In the genomic region with DNA sequence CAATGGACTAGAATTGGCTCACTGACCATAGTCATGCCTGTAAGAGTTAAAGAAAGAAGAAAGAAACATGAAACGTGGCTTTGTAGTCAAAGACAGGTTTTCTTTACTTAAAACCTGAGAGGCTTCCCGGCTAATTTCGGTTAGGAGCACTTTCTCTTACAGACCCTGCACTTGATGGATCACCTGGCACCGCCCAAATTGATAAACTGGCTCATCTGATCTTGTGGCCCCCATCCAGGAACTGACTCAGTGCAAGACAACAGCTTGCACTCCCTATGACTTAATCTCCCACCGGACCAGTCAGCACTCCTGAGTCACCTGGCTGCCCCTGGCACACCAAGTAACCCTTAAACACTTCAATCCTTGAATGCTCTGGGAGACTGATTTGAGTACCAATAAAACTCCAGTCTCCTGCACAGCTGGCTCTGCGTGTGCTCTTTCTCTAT, we compare ENCODE assay signal across 10 cellular contexts. TPM values are rescaled to one million over a fixed set of nuclear protein-coding genes. Genes with fewer than 3 reads are reported as not detected.
DNase-seq lines count a peak whose midpoint lies in the region; ATAC-seq, FAIRE-seq and TF ChIP-seq lines count a peak whose summit lies in the region.
"Had no signal": no experiment of that assay in that cellular context is flagged by ENCODE, and none has a peak within 500 bp of the region (broad histone marks: within the 10 kb centered on the region; RNA-seq: fewer than 3 reads in every experiment).

No MANE protein-coding gene starts in this region.

- H3K4me1 ChIP-seq in H1 (replicated peaks in 1 of 4; ENCODE audit: control insufficient read depth in 3 of 4, insufficient read depth in 4 of 4, low read length in 3 of 4), result no peaks in the 10 kb centered on the region; a peak in 1 of 7 replicates
- H3K4me1 ChIP-seq in CD4-positive, alpha-beta memory T cell (ENCODE audit: insufficient read depth, low read length), result no peaks in the 10 kb centered on the region

- TF ChIP-seq EP300 in H1 (IDR thresholded peaks at IDR 0.05; ENCODE audit: borderline replicate concordance in 1 of 2, low read depth in 2 of 2, low read length in 2 of 2), result no peak

- H2BK120ac ChIP-seq in H1 (replicated peaks; ENCODE audit: low read depth, low read length), result no peak overlapping the region

- H3K27ac Mint-ChIP-seq in nephron progenitor cell (peak overlapping the region; percentile 57), progenitor cell of endocrine pancreas (no peak overlapping the region)
- H3K27ac Mint-ChIP-seq in CD4-positive, alpha-beta memory T cell, result no peak overlapping the region

- H3K14ac ChIP-seq in H1 (ENCODE audit: insufficient read length), result no peak overlapping the region

- no peak overlapping the region for H2BK15ac ChIP-seq in H1 (ENCODE audit: low read length)

- H2BK5ac ChIP-seq in H1 (ENCODE audit: low read depth, low read length), result no peak overlapping the region

- no peak overlapping the region for H3K4me3 Mint-ChIP-seq in nephron progenitor cell
- no peak overlapping the region for H3K4me3 Mint-ChIP-seq in progenitor cell of endocrine pancreas (ENCODE audit: low read depth)
- H3K4me3 Mint-ChIP-seq in CD4-positive, alpha-beta memory T cell, result no peak overlapping the region

- H2BK20ac ChIP-seq in H1 (ENCODE audit: low read length), result no peak overlapping the region

- intact Hi-C loops in CD4-positive, alpha-beta memory T cell (cut with micrococcal nuclease), result loop anchor here (2.0 kb wide), 1 partner anchor 281 kb away; no protein-coding TSS in a partner anchor

- CTCF ChIA-PET in H1 (lab: Charles Lee; ENCODE audit: partially characterized antibody), result interaction anchor here (0.6 to 5.1 kb wide), 19 partner anchors 10 to 305 kb away, joined by 3 to 32 read pairs (median 4); partner anchors contain the start of gene TMEM14B
- CTCF ChIA-PET in CD4-positive, alpha-beta memory T cell (lab: Charles Lee; ENCODE audit: partially characterized antibody), result interaction anchor here (0.9 to 1.1 kb wide), 2 partner anchors 14 to 65 kb away, joined by 3 read pairs; partner anchors contain the start of genes C6orf52 and PAK1IP1

- no peak overlapping the region for H4K91ac ChIP-seq in H1 (replicated peaks; ENCODE audit: insufficient read length, low read length)

- H3K36me3 Mint-ChIP-seq in nephron progenitor cell (ENCODE audit: low read depth) (peaks cover 75% of the 10 kb centered on the region), progenitor cell of endocrine pancreas (ENCODE audit: insufficient read depth) (peaks cover 27% of the 10 kb centered on the region)
- H3K36me3 Mint-ChIP-seq in CD4-positive, alpha-beta memory T cell, result peaks cover 52 to 57% of the 10 kb centered on the region in 2 donors

- peaks cover 3 to 7% of the 10 kb centered on the region in 2 experiments for H4K20me1 ChIP-seq in H1 (replicated peaks in 1 of 2; ENCODE audit: control insufficient read depth in 1 of 2, insufficient read depth in 2 of 2, low read length in 2 of 2)

- no peak overlapping the region; the same call in 1 of the 2 replicates for H4K8ac ChIP-seq in H1 (ENCODE audit: extremely low read depth, insufficient read depth, low read length)

- H3K4me1 Mint-ChIP-seq in nephron progenitor cell (peaks cover 4% of the 10 kb centered on the region), progenitor cell of endocrine pancreas (ENCODE audit: low read depth) (peaks cover 3% of the 10 kb centered on the region)
- peaks cover 9 to 23% (median 16%) of the 10 kb centered on the region in 4 donors for H3K4me1 Mint-ChIP-seq in CD4-positive, alpha-beta memory T cell

- TF ChIP-seq RAD21 in H1 (IDR thresholded peaks at IDR 0.05 in 1 of 2, conservative IDR thresholded peaks at IDR 0.05 in 1 of 2; ENCODE audit: low read depth in 2 of 2, low read length in 2 of 2), result no peak

- H3K27me3 ChIP-seq in MG63 (no peaks in the 10 kb centered on the region), H1 (replicated peaks in 1 of 4; ENCODE audit: control insufficient read depth in 3 of 4, extremely low read depth in 1 of 4, insufficient read depth in 3 of 4, low read length in 3 of 4) (no peaks in the 10 kb centered on the region)
- no peaks in the 10 kb centered on the region for H3K27me3 ChIP-seq in CD4-positive, alpha-beta memory T cell (ENCODE audit: insufficient read depth, low read length)

- FAIRE-seq in H1 (lab: Jason Lieb, UNC), result no peak

- H3K79me1 ChIP-seq in H1 (ENCODE audit: low read depth, low read length), result peaks cover 3% of the 10 kb centered on the region; the same call in 1 of the 2 replicates

- peaks cover 72% of the 10 kb centered on the region for H3K36me3 ChIP-seq in MG63
- peaks cover 2 to 27% (median 16%) of the 10 kb centered on the region in 4 experiments; a peak in 5 of 8 replicates for H3K36me3 ChIP-seq in H1 (ENCODE audit: control insufficient read depth in 2 of 4, insufficient read depth in 4 of 4, low read length in 3 of 4)
- peaks cover 11% of the 10 kb centered on the region for H3K36me3 ChIP-seq in CD4-positive, alpha-beta memory T cell (ENCODE audit: insufficient read depth, low read length)

- DNase-seq in DMS79 treated with DMSO at 0.1 percent for 48 hours (lab: John Stamatoyannopoulos, UW) (peak; percentile 79), MG63 (peak; percentile 98), H1 (ENCODE audit: low read depth in 1 of 2, low spot score in 2 of 2) (no peak), nephron progenitor cell (no peak), progenitor cell of endocrine pancreas (ENCODE audit: low spot score, unreplicated experiment) (no peak), GDM1 (lab: John Stamatoyannopoulos, UW) (no peak)
- DNase-seq in CD4-positive, alpha-beta memory T cell, result no peak
- DNase-seq: NCI-H345; stimulated activated naive CD4-positive, alpha-beta T cell treated with Interleukin-2 at 50 U/mL for 16 hours had no signal

- no peak for TF ChIP-seq POLR2A in H1 (IDR thresholded peaks at IDR 0.05; ENCODE audit: control extremely low read depth in 1 of 2, low read depth in 2 of 2, low read length in 2 of 2)
- TF ChIP-seq POLR2A in GM18505 (IDR thresholded peaks at IDR 0.05; ENCODE audit: borderline replicate concordance, extremely low read depth, insufficient read depth, insufficient read length), result no peak

- H3K4me3 ChIP-seq in MG63 (no peak overlapping the region), H1 (ENCODE audit: extremely low read depth in 1 of 4, insufficient read depth in 2 of 4, low read depth in 3 of 4, low read length in 4 of 4) (no peak overlapping the region)
- no peak overlapping the region for H3K4me3 ChIP-seq in CD4-positive, alpha-beta memory T cell (ENCODE audit: low read length in 2 of 2)

- peaks cover 0 to 15% of the 10 kb centered on the region in 2 experiments; a peak in 2 of 4 replicates for H3K79me2 ChIP-seq in H1 (ENCODE audit: control insufficient read depth in 1 of 2, insufficient read depth in 2 of 2, low read length in 2 of 2)

- H3K9ac ChIP-seq in H1 (replicated peaks in 1 of 4; ENCODE audit: extremely low read depth in 1 of 4, low read depth in 3 of 4, low read length in 3 of 4), result no peak overlapping the region

- no peak overlapping the region for H2AK5ac ChIP-seq in H1 (ENCODE audit: low read depth, low read length)

- no peaks in the 10 kb centered on the region for H3K9me3 Mint-ChIP-seq in nephron progenitor cell
- H3K9me3 Mint-ChIP-seq in progenitor cell of endocrine pancreas (ENCODE audit: low read depth), result no peaks in the 10 kb centered on the region
- no peaks in the 10 kb centered on the region for H3K9me3 Mint-ChIP-seq in CD4-positive, alpha-beta memory T cell

- no peak for TF ChIP-seq CTCF in H1 (IDR thresholded peaks at IDR 0.05; ENCODE audit: control extremely low read depth in 1 of 3, insufficient read depth in 1 of 3, low read depth in 1 of 3, low read length in 3 of 3)
- TF ChIP-seq CTCF in nephron progenitor cell (IDR thresholded peaks at IDR 0.05), result no peak
- TF ChIP-seq CTCF in progenitor cell of endocrine pancreas (IDR thresholded peaks at IDR 0.05; ENCODE audit: unreplicated experiment), result no peak

- H3K23me2 ChIP-seq in H1 (ENCODE audit: low read depth, low read length), result no peaks in the 10 kb centered on the region

- no peak overlapping the region for H3K27ac ChIP-seq in H1 (ENCODE audit: low read depth, low read length)
- H3K27ac ChIP-seq in CD4-positive, alpha-beta memory T cell (ENCODE audit: low read depth, low read length), result no peak overlapping the region

- ATAC-seq in GM18505 (IDR thresholded peaks at IDR 0.05; ENCODE audit: unreplicated experiment), result no peak

- H3K56ac ChIP-seq in H1 (replicated peaks; ENCODE audit: insufficient read length, low read depth, low read length), result no peak overlapping the region

- WGBS in H1 (ENCODE audit: extremely low coverage in 1 of 2, insufficient coverage in 1 of 2, insufficient read length in 1 of 2, insufficient replicate concordance in 2 of 2, low coverage in 1 of 2, low lambda C conversion rate in 2 of 2, missing lambda C conversion rate in 1 of 2), 2 experiments, result 92% methylated on average over 6 of the region's 6 CpGs; no CpG with 5 or more reads in 1 of the 2 experiments

- H3K27me3 Mint-ChIP-seq in nephron progenitor cell (ENCODE audit: low read depth, poor library complexity) (no peaks in the 10 kb centered on the region), progenitor cell of endocrine pancreas (no peaks in the 10 kb centered on the region)
- H3K27me3 Mint-ChIP-seq in CD4-positive, alpha-beta memory T cell, result no peaks in the 10 kb centered on the region

- H3K4ac ChIP-seq in H1 (replicated peaks; ENCODE audit: insufficient read length, low read depth, low read length), result peak overlapping the region; percentile 7

- POLR2A ChIA-PET in H1 (lab: Charles Lee; ENCODE audit: partially characterized antibody), result interaction anchor here (1.5 to 4.4 kb wide), 2 partner anchors 12 to 101 kb away, joined by 4 to 32 read pairs; partner anchors contain the start of gene TMEM14B
- POLR2A ChIA-PET in CD4-positive, alpha-beta memory T cell (lab: Charles Lee; ENCODE audit: partially characterized antibody), result interaction anchor here (1.7 kb wide), 1 partner anchor 12 kb away, joined by 3 read pairs; no protein-coding TSS in a partner anchor

- H3K9me3 ChIP-seq in MG63, result peaks cover 13% of the 10 kb centered on the region
- no peaks in the 10 kb centered on the region for H3K9me3 ChIP-seq in H1 (ENCODE audit: insufficient read depth in 2 of 2, low read depth in 1 of 2, low read length in 1 of 2)
- no peaks in the 10 kb centered on the region for H3K9me3 ChIP-seq in CD4-positive, alpha-beta memory T cell (ENCODE audit: control insufficient read depth in 1 of 2, low read length in 2 of 2)

- no peak overlapping the region for H2AFZ ChIP-seq in H1 (ENCODE audit: low read length)

- no peak overlapping the region for H4K5ac ChIP-seq in H1 (ENCODE audit: insufficient read length, low read depth, low read length)

- H3K18ac ChIP-seq in H1 (ENCODE audit: extremely low read depth, low read length), result no peak overlapping the region

- H2BK12ac ChIP-seq in H1 (ENCODE audit: low read depth, low read length), result no peak overlapping the region

- no peak overlapping the region for H3K4me2 ChIP-seq in H1 (ENCODE audit: insufficient read depth in 1 of 2, low read depth in 2 of 2, low read length in 2 of 2)

- no peak overlapping the region for H3K23ac ChIP-seq in H1 (ENCODE audit: insufficient read length)

RNA-seq across cellular contexts. Expression of gene TMEM14B, which starts 12.3 kb away (rescaled TPM):
- 404 and 423 TPM in 2 replicates for total RNA-seq in MG63 (2014; rRNA removed; shearing (Covaris generic); ENCODE audit: low replicate concordance)
- 83.8 and 84.6 TPM in 2 replicates for total RNA-seq in H1 (2021; fragmentation: NEBNext Ultra II Directional; extraction: Animal tissue kit (Norgen Biotek cat#: 25700))
- polyA plus RNA-seq in H1 (2011; rRNA removed), result 74.4 and 109 TPM in 2 replicates
- polyA plus RNA-seq in H1 (2011; cell fraction: cytosol; rRNA removed), result 123 TPM
- 33.9 TPM for polyA plus RNA-seq in H1 (2011; cell fraction: nucleus; rRNA removed)
- polyA plus RNA-seq in H1 (2012, experiment 1 of 2), result 58.9 to 78.5 TPM (median 65.4 TPM) in 4 replicates
- 74.5 TPM for polyA plus RNA-seq in H1 (2012, experiment 2 of 2)
- 128 TPM for polyA plus RNA-seq in H1 (2013, experiment 1 of 2)
- 143 TPM for polyA plus RNA-seq in H1 (2013, experiment 2 of 2)
- 41.8 and 44.3 TPM in 2 replicates for polyA minus RNA-seq in H1 (2011; rRNA and poly(A)+ RNA removed)
- polyA minus RNA-seq in H1 (2011; cell fraction: cytosol; rRNA and poly(A)+ RNA removed), result 20.8 TPM
- polyA minus RNA-seq in H1 (2011; cell fraction: nucleus; rRNA and poly(A)+ RNA removed), result 51.4 TPM
- 52.7 and 56.2 TPM in 2 replicates for total RNA-seq in progenitor cell of endocrine pancreas
- 10 to 100 TPM; 76.9 to 80.6 TPM for total RNA-seq in CD4-positive, alpha-beta memory T cell
- polyA plus RNA-seq in CD4-positive, alpha-beta memory T cell, result 100 to 1,000 TPM; 174 to 236 TPM

RNA-seq across cellular contexts. Expression of gene TMEM14C, which starts 37.0 kb away (rescaled TPM):
- total RNA-seq in MG63 (2014; rRNA removed; shearing (Covaris generic); ENCODE audit: low replicate concordance), result 273 and 374 TPM in 2 replicates
- 111 and 116 TPM in 2 replicates for total RNA-seq in H1 (2021; fragmentation: NEBNext Ultra II Directional; extraction: Animal tissue kit (Norgen Biotek cat#: 25700))
- 125 and 157 TPM in 2 replicates for polyA plus RNA-seq in H1 (2011; rRNA removed)
- 175 TPM for polyA plus RNA-seq in H1 (2011; cell fraction: cytosol; rRNA removed)
- polyA plus RNA-seq in H1 (2011; cell fraction: nucleus; rRNA removed), result 75.6 TPM
- polyA plus RNA-seq in H1 (2012, experiment 1 of 2), result 93.9 to 111 TPM (median 106 TPM) in 4 replicates
- 161 TPM for polyA plus RNA-seq in H1 (2012, experiment 2 of 2)
- polyA plus RNA-seq in H1 (2013, experiment 1 of 2), result 215 TPM
- 248 TPM for polyA plus RNA-seq in H1 (2013, experiment 2 of 2)
- 62.0 and 73.1 TPM in 2 replicates for polyA minus RNA-seq in H1 (2011; rRNA and poly(A)+ RNA removed)
- polyA minus RNA-seq in H1 (2011; cell fraction: cytosol; rRNA and poly(A)+ RNA removed), result 37.1 TPM
- polyA minus RNA-seq in H1 (2011; cell fraction: nucleus; rRNA and poly(A)+ RNA removed), result 34.3 TPM
- 63.2 and 63.6 TPM in 2 replicates for total RNA-seq in progenitor cell of endocrine pancreas
- 10 to 100 TPM; 34.1 to 37.3 TPM for total RNA-seq in CD4-positive, alpha-beta memory T cell
- polyA plus RNA-seq in CD4-positive, alpha-beta memory T cell, result 100 to 1,000 TPM in 1 of 2 donors, 10 to 100 TPM in 1; 89.9 to 107 TPM

Comparison
In these comparisons a context has a peak if more than half of its experiments do, and no peak if none do; other contexts are left out.
1. DNase-seq: peak in DMS79 treated with DMSO at 0.1 percent for 48 hours (single experiment) and MG63 (single experiment); none in H1 (0 of 2), nephron progenitor cell (single experiment), progenitor cell of endocrine pancreas (single experiment), CD4-positive, alpha-beta memory T cell (0 of 5) and GDM1 (single experiment).